In the genomic region with DNA sequence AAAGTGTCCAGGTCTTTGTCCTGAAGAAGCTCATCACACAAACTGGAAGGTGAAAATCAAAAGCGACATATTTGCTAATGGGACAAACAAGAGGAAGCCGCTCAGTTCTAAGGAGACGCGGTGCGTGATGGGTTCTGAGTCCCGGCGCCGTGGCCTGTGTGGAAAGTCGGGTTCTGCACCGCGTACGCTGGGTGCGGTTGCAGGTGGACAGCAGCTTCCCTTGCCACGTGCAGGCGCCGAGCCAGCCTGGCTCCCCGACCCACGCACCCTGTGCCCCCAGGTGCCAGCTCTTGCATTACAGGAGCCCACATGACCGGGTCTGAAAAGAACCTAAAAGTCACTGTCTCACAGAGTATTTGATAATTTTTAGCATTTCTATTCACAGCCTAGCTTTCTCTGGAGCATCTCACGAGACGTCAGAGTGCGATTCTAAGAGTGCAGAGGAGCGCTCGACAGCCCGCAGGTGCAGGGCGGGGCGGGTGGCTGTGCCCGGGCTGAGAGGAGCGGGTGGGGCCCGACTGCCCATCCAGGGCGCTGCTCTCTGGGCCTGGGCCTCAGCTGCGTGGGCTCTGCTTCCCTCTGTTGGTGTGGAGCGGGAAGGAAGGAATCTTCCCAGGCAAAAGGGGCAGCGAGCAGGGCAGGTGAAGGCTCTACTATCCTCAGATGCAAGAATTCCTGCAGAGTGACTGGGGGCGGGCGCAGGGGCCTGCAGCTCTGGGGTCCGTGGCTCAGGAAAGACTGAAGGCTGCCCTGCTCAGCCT, we compare ENCODE assay signal across 9 cellular contexts. TPM values are rescaled to one million over a fixed set of nuclear protein-coding genes. Genes with fewer than 3 reads are reported as not detected.
DNase-seq lines count a peak whose midpoint lies in the region; ATAC-seq, FAIRE-seq and TF ChIP-seq lines count a peak whose summit lies in the region.
"Had no signal": no experiment of that assay in that cellular context is flagged by ENCODE, and none has a peak within 500 bp of the region (broad histone marks: within the 10 kb centered on the region; RNA-seq: fewer than 3 reads in every experiment).

No MANE protein-coding gene starts in this region.

- POLR2A ChIA-PET in PC-3 (lab: Charles Lee; ENCODE audit: unreplicated experiment): no interaction called here

- no peaks in the 10 kb centered on the region for H3K79me2 ChIP-seq in PC-3 (ENCODE audit: low read length)

- H3K4me3 ChIP-seq in PC-3 (ENCODE audit: low read length) (no peak overlapping the region), left ventricle myocardium inferior (no peak overlapping the region)
- H3K4me3 ChIP-seq: tibial nerve had no signal

- H3K9ac ChIP-seq in PC-3 (ENCODE audit: low read length): no peak overlapping the region

- TF ChIP-seq CTCF in PC-3 (conservative IDR thresholded peaks at IDR 0.05; ENCODE audit: low read depth, low read length) (peak; percentile 44), left ventricle myocardium inferior (IDR thresholded peaks at IDR 0.05; ENCODE audit: borderline replicate concordance) (peak; percentile 76), type B pancreatic cell (conservative IDR thresholded peaks at IDR 0.05) (peak; percentile 73), CD14-positive monocyte (IDR thresholded peaks at IDR 0.05) (no peak)

- no peak for TF ChIP-seq POLR2A in GM12892 (IDR thresholded peaks at IDR 0.05; ENCODE audit: low read depth, low read length)

- H3K9me3 ChIP-seq in PC-3 (ENCODE audit: low read length) (no peaks in the 10 kb centered on the region), left ventricle myocardium inferior (replicated peaks) (no peaks in the 10 kb centered on the region)
- H3K9me3 ChIP-seq: tibial nerve had no signal

- no peaks in the 10 kb centered on the region for H4K20me1 ChIP-seq in PC-3 (ENCODE audit: low read length)

- H3K27ac ChIP-seq in PC-3 (ENCODE audit: low read length): no peak overlapping the region
- no peak overlapping the region for H3K27ac ChIP-seq in left ventricle myocardium inferior (replicated peaks)
- H3K27ac ChIP-seq: tibial nerve had no signal

- no TSS peak for BruUV-seq in PC-3 (replicated peaks; lab: Mats Ljungman, UMichigan)

- DNase-seq in NCI-H524 (lab: John Stamatoyannopoulos, UW) (peak; percentile 15 to 73), NCI-H524 treated with DMSO at 0.1 percent for 48 hours (lab: John Stamatoyannopoulos, UW) (no peak), PC-3 (peak; percentile 27), left ventricle myocardium inferior (peak; percentile 25), type B pancreatic cell (ENCODE audit: extremely low spot score, unreplicated experiment) (no peak), GM12892 (ENCODE audit: insufficient read length) (no peak), CD14-positive monocyte (ENCODE audit: low spot score) (no peak)
- no peak for DNase-seq in activated effector memory CD4-positive, alpha-beta T cell treated with Interleukin-2 at 50 U/mL for 16 hours

- H2AFZ ChIP-seq in PC-3 (ENCODE audit: low read length): no peak overlapping the region

- H3K27me3 ChIP-seq in PC-3 (ENCODE audit: low read length) (peaks cover 37% of the 10 kb centered on the region), left ventricle myocardium inferior (ENCODE audit: low read depth) (peaks cover 63% of the 10 kb centered on the region)
- H3K27me3 ChIP-seq: tibial nerve had no signal

- ATAC-seq in PC-3: peak; percentile 54

- H3K27me3 Mint-ChIP-seq in type B pancreatic cell: peaks cover 29% of the 10 kb centered on the region
- H3K27me3 Mint-ChIP-seq in CD14-positive monocyte (ENCODE audit: low read depth in 3 of 3): peaks cover 0 to 3% (median 0%) of the 10 kb centered on the region in 3 donors

- H3F3A ChIP-seq in PC-3 (ENCODE audit: low read length, unreplicated experiment): no peaks in the 10 kb centered on the region

- CTCF ChIA-PET in PC-3 (lab: Charles Lee): no interaction called here

- H3K4me2 ChIP-seq in PC-3 (ENCODE audit: low read length): no peak overlapping the region

- H3K4me1 Mint-ChIP-seq in type B pancreatic cell (ENCODE audit: unreplicated experiment) (no peaks in the 10 kb centered on the region), CD14-positive monocyte (no peaks in the 10 kb centered on the region)

- no peak for FAIRE-seq in GM12892 (lab: Jason Lieb, UNC)

- no peaks in the 10 kb centered on the region for H3K9me3 Mint-ChIP-seq in type B pancreatic cell
- H3K9me3 Mint-ChIP-seq in CD14-positive monocyte: peaks cover 0 to 3% (median 0%) of the 10 kb centered on the region in 7 donors

- intact Hi-C loops in PC-3 (cut with micrococcal nuclease): no loop called here
- intact Hi-C loops in left ventricle myocardium inferior (cut with micrococcal nuclease): loop anchor here (10.0 kb wide), 1 partner anchor 167 kb away; no protein-coding TSS in a partner anchor
- intact Hi-C loops in CD14-positive monocyte (cut with micrococcal nuclease): no loop called here

- no peak overlapping the region for H3K27ac Mint-ChIP-seq in type B pancreatic cell
- H3K27ac Mint-ChIP-seq in CD14-positive monocyte: no peak overlapping the region

- H3K36me3 ChIP-seq in PC-3 (ENCODE audit: low read depth, low read length) (no peaks in the 10 kb centered on the region), left ventricle myocardium inferior (no peaks in the 10 kb centered on the region)
- H3K36me3 ChIP-seq: tibial nerve had no signal

- H3K4me1 ChIP-seq in PC-3 (ENCODE audit: insufficient read depth, low read length) (no peaks in the 10 kb centered on the region), left ventricle myocardium inferior (no peaks in the 10 kb centered on the region)
- H3K4me1 ChIP-seq: tibial nerve had no signal

- H3K36me3 Mint-ChIP-seq in type B pancreatic cell (no peaks in the 10 kb centered on the region), CD14-positive monocyte (no peaks in the 10 kb centered on the region)

- no peaks in the 10 kb centered on the region for H3K9me2 ChIP-seq in PC-3 (replicated peaks; ENCODE audit: low read length)

- H3K4me3 Mint-ChIP-seq in type B pancreatic cell (no peak overlapping the region), CD14-positive monocyte (no peak overlapping the region)

RNA-seq across cellular contexts. Expression of gene MYT1L, which starts 39.4 kb away (rescaled TPM):
- total RNA-seq in PC-3 (2014; rRNA removed) (not detected in 2 replicates), left ventricle myocardium inferior (not detected), type B pancreatic cell (ENCODE audit: low replicate concordance) (1.2 and 3.7 TPM in 2 replicates)
- not detected for polyA plus RNA-seq in GM12892 (2012; ENCODE audit: missing spikeins)
- polyA plus RNA-seq in CD14-positive monocyte: not detected
- total RNA-seq: tibial nerve had no signal

Comparison
In these comparisons a context has a peak if more than half of its experiments do, and no peak if none do; other contexts are left out.
1. DNase-seq: peak in NCI-H524 (2 of 2), PC-3 (single experiment) and left ventricle myocardium inferior (single experiment); none in NCI-H524 treated with DMSO at 0.1 percent for 48 hours (single experiment), type B pancreatic cell (single experiment), GM12892 (single experiment), activated effector memory CD4-positive, alpha-beta T cell treated with Interleukin-2 at 50 U/mL for 16 hours (single experiment) and CD14-positive monocyte (single experiment).